In genomic region chr12:102365365-102365764, GRCh38 we compare ENCODE assay signal across 32 cellular contexts.
"Had no signal": no experiment of that assay in that cellular context is flagged by ENCODE, and none has a peak within 500 bp of the region (broad histone marks: within the 10 kb centered on the region; RNA-seq: fewer than 3 reads in every experiment).

No MANE protein-coding gene starts in this region.

- H3K9me3 ChIP-seq: MG63 had no signal

- DNase-seq: Karpas-422, Kasumi-1, MG63, MM.1S, MV-4-11, NCI-H1048, NCI-H1092, NCI-H1092 treated with DMSO at 0.1 percent for 48 hours, NCI-H1105, NCI-H1105 treated with DMSO at 0.1 percent for 48 hours, NCI-H1417, NCI-H1417 treated with DMSO at 0.1 percent for 48 hours, NCI-H1436, NCI-H1436 treated with DMSO at 0.1 percent for 48 hours, NCI-H146, NCI-H1694, NCI-H187, NCI-H187 treated with DMSO at 0.1 percent for 48 hours, NCI-H1930, NCI-H2029, NCI-H2029 treated with DMSO at 0.1 percent for 48 hours, NCI-H2081, NCI-H2081 treated with DMSO at 0.1 percent for 48 hours, NCI-H2107, NCI-H2227 treated with DMSO at 0.1 percent for 48 hours, NCI-H226, NCI-H345, NCI-H446, NCI-H446 treated with DMSO at 0.1 percent for 48 hours, NCI-H510A, NCI-H510A treated with DMSO at 0.1 percent for 48 hours had no signal

- H3K36me3 ChIP-seq: MG63 had no signal

- H3K27ac ChIP-seq: KMS-11 had no signal

- H3K4me2 ChIP-seq: KMS-11 had no signal

- H3K4me3 ChIP-seq: MG63 had no signal

- H3K9ac ChIP-seq: KMS-11 had no signal

- H3K27me3 ChIP-seq: MG63 had no signal
